In the genomic region with DNA sequence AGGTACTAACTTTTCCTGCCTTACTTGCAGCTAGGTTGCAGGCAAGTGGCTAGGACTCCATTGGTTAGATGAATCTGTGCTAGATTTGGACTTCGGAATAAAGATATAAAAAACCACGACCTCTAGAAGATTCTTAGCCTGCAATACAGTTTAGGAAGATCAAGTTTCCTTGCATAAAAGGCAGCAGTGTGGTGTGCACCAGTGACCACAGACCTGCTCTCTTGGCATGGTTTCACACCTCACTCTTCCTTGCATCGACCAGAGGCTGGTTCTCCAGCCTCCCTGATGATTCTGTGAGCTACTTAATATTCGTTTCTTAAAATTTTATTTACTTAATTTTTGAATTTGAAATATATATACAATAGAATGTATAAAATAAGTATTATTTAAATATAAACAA, we compare ENCODE assay signal across 35 cellular contexts. TPM values are rescaled to one million over a fixed set of nuclear protein-coding genes. Genes with fewer than 3 reads are reported as not detected.
"Had no signal": no experiment of that assay in that cellular context is flagged by ENCODE, and none has a peak within 500 bp of the region (broad histone marks: within the 10 kb centered on the region; RNA-seq: fewer than 3 reads in every experiment).

No MANE protein-coding gene starts in this region.

- H3K4me3 ChIP-seq: coronary artery, SJCRH30 had no signal

- H3K9me3 Mint-ChIP-seq: activated CD4-positive, alpha-beta memory T cell treated with anti-CD3 and anti-CD28 coated beads for 36 hours; activated naive CD8-positive, alpha-beta T cell treated with anti-CD3 and anti-CD28 coated beads for 36 hours; activated T-cell treated with anti-CD3 and anti-CD28 coated beads, Interleukin-2, amount 50 U/mL, for 72 hours; activated T-helper 17 cell treated with anti-CD3 and anti-CD28 coated beads, Interleukin-2, amount 50 U/mL, for 72 hours; T-helper 1 cell treated with Interleukin-12 subunit alpha and Interleukin-12 subunit beta and Interleukin-4 antibody, amounts not matched to agents 30 μg/mL and 1 μg/mL, for 36 hours; T-helper 2 cell treated with Interferon-gamma antibody and Interleukin-4, amounts not matched to agents 5 μg/mL and 100 μg/mL, for 36 hours; WTC11 had no signal

- H3K4me2 ChIP-seq: SK-N-SH had no signal

- DNase-seq: activated CD4-positive, alpha-beta memory T cell treated with anti-CD3 and anti-CD28 coated beads for 36 hours; activated CD4-positive, alpha-beta T cell treated with anti-CD3 and anti-CD28 coated beads for 36 hours; activated CD4-positive, alpha-beta T cell treated with anti-CD3 and anti-CD28 coated beads, Interleukin-2, amount 50 U/mL, for 1 hour; activated effector memory CD4-positive, alpha-beta T cell treated with anti-CD3 and anti-CD28 coated beads, Interleukin-2, amount 50 U/mL, for 16 hours; activated naive CD4-positive, alpha-beta T cell; activated naive CD4-positive, alpha-beta T cell treated with anti-CD3 and anti-CD28 coated beads, Interleukin-2, amount 50 U/mL, for 16 hours; activated naive CD8-positive, alpha-beta T cell treated with anti-CD3 and anti-CD28 coated beads for 36 hours; activated T-cell treated with anti-CD3 and anti-CD28 coated beads, Interleukin-2, amount 50 U/mL, for 1 hour; activated T-cell treated with anti-CD3 and anti-CD28 coated beads, Interleukin-2, amount 50 U/mL, for 72 hours; amniotic stem cell; aorta; brain microvascular endothelial cell; central memory CD4-positive, alpha-beta T cell; KG1; NCI-H1105; NCI-H1417 treated with DMSO at 0.1 percent for 48 hours; NCI-H187 treated with DMSO at 0.1 percent for 48 hours; NCI-H2081; NCI-H2171 treated with DMSO at 0.1 percent for 48 hours; NCI-H2227 treated with DMSO at 0.1 percent for 48 hours; NCI-H446; NCI-H524; NCI-H69; NCI-H82; PC-3; SHP77; SK-N-SH had no signal

- H3K4me1 ChIP-seq: SJCRH30 had no signal

- H3K27me3 ChIP-seq: brain microvascular endothelial cell, SJCRH30 had no signal

- H3K9me3 ChIP-seq: SJCRH30, SK-N-SH had no signal

- H3K4me1 Mint-ChIP-seq: activated T-helper 17 cell treated with anti-CD3 and anti-CD28 coated beads, Interleukin-2, amount 50 U/mL, for 72 hours had no signal

- H3K4me3 Mint-ChIP-seq: activated CD4-positive, alpha-beta memory T cell treated with anti-CD3 and anti-CD28 coated beads for 36 hours; activated CD4-positive, alpha-beta T cell treated with anti-CD3 and anti-CD28 coated beads for 36 hours; activated naive CD8-positive, alpha-beta T cell treated with anti-CD3 and anti-CD28 coated beads for 36 hours; activated T-cell treated with anti-CD3 and anti-CD28 coated beads, Interleukin-2, amount 50 U/mL, for 72 hours; activated T-helper 17 cell treated with anti-CD3 and anti-CD28 coated beads, Interleukin-2, amount 50 U/mL, for 72 hours; T-helper 1 cell treated with Interleukin-12 subunit alpha and Interleukin-12 subunit beta and Interleukin-4 antibody, amounts not matched to agents 30 μg/mL and 1 μg/mL, for 36 hours; T-helper 2 cell treated with Interferon-gamma antibody and Interleukin-4, amounts not matched to agents 5 μg/mL and 100 μg/mL, for 36 hours; WTC11 had no signal

- H3K27ac ChIP-seq: brain microvascular endothelial cell, coronary artery, SJCRH30 had no signal

- H3K27ac Mint-ChIP-seq: activated CD4-positive, alpha-beta memory T cell treated with anti-CD3 and anti-CD28 coated beads for 36 hours; activated CD4-positive, alpha-beta T cell treated with anti-CD3 and anti-CD28 coated beads for 36 hours; activated naive CD8-positive, alpha-beta T cell treated with anti-CD3 and anti-CD28 coated beads for 36 hours; activated T-cell treated with anti-CD3 and anti-CD28 coated beads, Interleukin-2, amount 50 U/mL, for 72 hours; activated T-helper 17 cell treated with anti-CD3 and anti-CD28 coated beads, Interleukin-2, amount 50 U/mL, for 72 hours; T-helper 1 cell treated with Interleukin-12 subunit alpha and Interleukin-12 subunit beta and Interleukin-4 antibody, amounts not matched to agents 30 μg/mL and 1 μg/mL, for 36 hours; T-helper 2 cell treated with Interferon-gamma antibody and Interleukin-4, amounts not matched to agents 5 μg/mL and 100 μg/mL, for 36 hours; WTC11 had no signal

- H3K27me3 Mint-ChIP-seq: activated CD4-positive, alpha-beta memory T cell treated with anti-CD3 and anti-CD28 coated beads for 36 hours; activated CD4-positive, alpha-beta T cell treated with anti-CD3 and anti-CD28 coated beads for 36 hours; activated naive CD8-positive, alpha-beta T cell treated with anti-CD3 and anti-CD28 coated beads for 36 hours; activated T-helper 17 cell treated with anti-CD3 and anti-CD28 coated beads, Interleukin-2, amount 50 U/mL, for 72 hours had no signal

- FAIRE-seq: RCC 7860 had no signal

- H3K9ac ChIP-seq: SK-N-SH had no signal

- H3K36me3 Mint-ChIP-seq: WTC11 had no signal

- ATAC-seq: activated CD4-positive, alpha-beta T cell treated with anti-CD3 and anti-CD28 coated beads for 36 hours; activated CD4-positive, CD25-positive, alpha-beta regulatory T cell treated with anti-CD3 and anti-CD28 coated beads, Interleukin-2, amount 50 U/mL, for 24 hours; activated T-cell treated with anti-CD3 and anti-CD28 coated beads, Interleukin-2, amount 50 U/mL, for 72 hours; activated T-helper 17 cell treated with anti-CD3 and anti-CD28 coated beads, Interleukin-2, amount 50 U/mL, for 72 hours; PC-3; WTC11 had no signal

- H3K36me3 ChIP-seq: brain microvascular endothelial cell, SJCRH30 had no signal

RNA-seq across cellular contexts. Expression of gene KLHDC1, which starts 9.8 kb away (rescaled TPM):
- total RNA-seq: WTC11 had no signal
